ENCODE assay signal across 1 cellular context in the genomic region with DNA sequence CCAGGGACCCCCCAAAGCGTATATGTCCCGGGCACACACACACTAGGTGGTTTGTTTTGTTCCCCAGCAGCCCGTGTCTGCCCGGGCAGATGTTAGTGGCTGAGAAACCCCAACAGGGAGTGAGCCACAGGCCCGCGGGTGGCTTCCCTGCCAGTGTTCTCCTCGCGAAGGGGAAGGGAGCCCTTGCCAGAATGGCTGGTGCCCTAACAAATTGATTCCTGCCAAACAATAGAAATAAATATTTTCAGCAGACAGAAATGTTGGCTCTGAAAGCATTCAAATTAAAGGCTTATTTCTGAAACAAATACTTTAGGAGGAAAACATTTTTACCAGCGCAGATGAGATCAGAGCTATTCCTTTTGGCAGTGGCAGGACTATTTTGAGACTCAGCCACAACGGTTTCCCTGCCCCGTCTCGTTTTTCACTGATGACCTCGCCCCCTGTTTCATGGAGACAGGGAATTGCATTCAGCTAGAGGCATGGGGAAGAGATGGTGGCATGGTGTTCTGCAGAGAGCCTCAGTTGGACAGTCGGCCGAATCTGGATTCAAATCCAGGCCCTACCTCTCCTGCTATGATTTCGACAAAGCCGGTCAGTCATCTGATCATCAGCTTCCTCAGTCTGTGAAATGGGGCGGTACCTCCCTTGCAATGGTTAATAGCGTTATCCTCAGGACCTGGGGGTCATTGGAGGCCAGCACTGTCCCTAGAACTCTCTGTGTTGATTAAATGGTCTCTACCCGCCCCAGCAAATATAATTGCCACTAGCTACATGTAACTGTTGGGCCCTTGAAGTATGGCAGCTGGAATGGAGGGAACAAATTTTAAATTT.
TF ChIP-seq lines count a peak whose summit lies in the region.

No MANE protein-coding gene starts in this region.

TF ChIP-seq in K562, 482 proteins besides CTCF, POLR2A, EP300 and RAD21 (continued from another document):
- TF ChIP-seq, protein P1, sequence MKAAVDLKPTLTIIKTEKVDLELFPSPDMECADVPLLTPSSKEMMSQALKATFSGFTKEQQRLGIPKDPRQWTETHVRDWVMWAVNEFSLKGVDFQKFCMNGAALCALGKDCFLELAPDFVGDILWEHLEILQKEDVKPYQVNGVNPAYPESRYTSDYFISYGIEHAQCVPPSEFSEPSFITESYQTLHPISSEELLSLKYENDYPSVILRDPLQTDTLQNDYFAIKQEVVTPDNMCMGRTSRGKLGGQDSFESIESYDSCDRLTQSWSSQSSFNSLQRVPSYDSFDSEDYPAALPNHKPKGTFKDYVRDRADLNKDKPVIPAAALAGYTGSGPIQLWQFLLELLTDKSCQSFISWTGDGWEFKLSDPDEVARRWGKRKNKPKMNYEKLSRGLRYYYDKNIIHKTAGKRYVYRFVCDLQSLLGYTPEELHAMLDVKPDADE (conservative IDR thresholded peaks at IDR 0.05; ENCODE audit: control insufficient read depth, low read depth, low read length) = no peak
- TF ChIP-seq FUS (optimal IDR thresholded peaks at IDR 0.05; ENCODE audit: low read depth, low read length) (no peak), FOXA1 (IDR thresholded peaks at IDR 0.05; ENCODE audit: borderline replicate concordance) (no peak), HMGN3 (IDR thresholded peaks at IDR 0.05; ENCODE audit: borderline replicate concordance, extremely low read depth, insufficient read length, low read depth, low read length) (no peak)
